ENCODE assay signal across 22 cellular contexts in the genomic region with DNA sequence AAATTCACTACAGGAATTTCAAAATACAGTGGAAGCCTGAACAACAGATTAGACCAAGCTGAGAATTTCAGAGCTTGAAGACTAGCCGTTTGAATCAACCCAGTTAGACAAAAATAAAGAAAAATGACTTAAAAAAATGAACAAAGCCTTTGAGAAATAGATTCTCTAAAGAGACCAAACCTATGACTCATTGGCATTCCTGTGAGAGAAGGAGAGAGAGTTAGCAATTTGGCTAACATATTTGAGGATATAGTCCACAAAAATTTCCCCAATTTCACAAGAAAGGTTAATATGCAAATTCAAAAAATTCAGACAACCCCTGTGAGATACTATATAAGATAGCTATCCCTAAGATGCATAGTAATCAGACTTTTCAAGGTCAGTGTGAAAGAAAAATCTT.
DNase-seq lines count a peak whose midpoint lies in the region; ATAC-seq, FAIRE-seq and TF ChIP-seq lines count a peak whose summit lies in the region.
"Had no signal": no experiment of that assay in that cellular context is flagged by ENCODE, and none has a peak within 500 bp of the region (broad histone marks: within the 10 kb centered on the region; RNA-seq: fewer than 3 reads in every experiment).

No MANE protein-coding gene starts in this region.

- no peaks in the 10 kb centered on the region; the same call in 1 of the 2 replicates for H3K27me3 Mint-ChIP-seq in HFFc6 (ENCODE audit: insufficient read depth)
- peaks cover 13% of the 10 kb centered on the region for H3K27me3 Mint-ChIP-seq in activated T-helper 1 cell treated with anti-CD3 and anti-CD28 coated beads, Interleukin-12 subunit alpha, Interleukin-12 subunit beta, Interleukin-2, Interleukin-4 antibody, amounts not matched to agents 30 ng/mL and 10 ng/mL and 1 ng/mL, durations not matched to agents 14 hours and 24 hours and 36 hours (ENCODE audit: insufficient read depth)

- TF ChIP-seq POLR2A in K562 (conservative IDR thresholded peaks at IDR 0.05) (no peak), spleen (IDR thresholded peaks at IDR 0.05) (no peak)

- no peak for TF ChIP-seq EP300 in K562 (IDR thresholded peaks at IDR 0.05; ENCODE audit: low read length)

- FAIRE-seq in K562 (lab: Jason Lieb, UNC): no peak
- FAIRE-seq: H1, small intestine had no signal

- H3K4me1 Mint-ChIP-seq in HFFc6 (ENCODE audit: low read depth): no peaks in the 10 kb centered on the region
- H3K4me1 Mint-ChIP-seq in activated T-helper 1 cell treated with anti-CD3 and anti-CD28 coated beads, Interleukin-12 subunit alpha, Interleukin-12 subunit beta, Interleukin-2, Interleukin-4 antibody, amounts not matched to agents 30 ng/mL and 10 ng/mL and 1 ng/mL, durations not matched to agents 14 hours and 24 hours and 36 hours (ENCODE audit: low read depth): no peaks in the 10 kb centered on the region
- H3K4me1 Mint-ChIP-seq: brain; naive thymus-derived CD8-positive, alpha-beta T cell had no signal

- CTCF ChIA-PET in K562 (lab: Yijun Ruan, JAX; ENCODE audit: low intra/inter-chr PET ratio): no interaction called here

- no peak overlapping the region for H2AFZ ChIP-seq in K562 (ENCODE audit: low read depth, low read length)

- H3K27ac ChIP-seq in K562 (ENCODE audit: extremely low read depth, low read depth, low read length) (no peak overlapping the region), spleen (no peak overlapping the region)

- DNase-seq in A172 (ENCODE audit: low spot score) (peak; percentile 30), HFFc6 (peak; percentile 5), K562 (ENCODE audit: extremely low read depth in 1 of 4, low spot score in 3 of 4) (no peak), iris pigment epithelial cell (ENCODE audit: low read depth) (peak; percentile 47), SK-N-DZ (ENCODE audit: low spot score) (no peak), spleen (no peak), NOMO-1 (lab: John Stamatoyannopoulos, UW; ENCODE audit: unreplicated experiment in 2 of 2) (no peak)
- no peak for DNase-seq in activated T-helper 1 cell treated with anti-CD3 and anti-CD28 coated beads, Interleukin-12 subunit alpha, Interleukin-12 subunit beta, Interleukin-2, Interleukin-4 antibody, amounts not matched to agents 30 ng/mL and 10 ng/mL and 1 ng/mL, durations not matched to agents 14 hours and 24 hours and 36 hours (ENCODE audit: low spot score)
- DNase-seq: 8988T; activated CD4-positive, alpha-beta T cell treated with anti-CD3 and anti-CD28 coated beads for 4 hours; activated CD8-positive, alpha-beta memory T cell treated with anti-CD3 and anti-CD28 coated beads, Interleukin-2, amount 50 U/mL, for 4 hours; activated naive CD4-positive, alpha-beta T cell treated with Interleukin-2 at 50 U/mL for 16 hours; naive thymus-derived CD8-positive, alpha-beta T cell; NCI-H187 treated with DMSO at 0.1 percent for 48 hours; NCI-H345; posterior cingulate gyrus; RPMI8226; small intestine; SW 1271 had no signal

- H3K9me3 ChIP-seq in K562 (replicated peaks; ENCODE audit: control insufficient read depth, insufficient read depth, low read depth, low read length): peaks cover 9% of the 10 kb centered on the region
- H3K9me3 ChIP-seq in spleen: peaks cover 0 to 15% (median 6%) of the 10 kb centered on the region in 8 donors

- no peaks in the 10 kb centered on the region for H3K79me2 ChIP-seq in K562 (ENCODE audit: control insufficient read depth, insufficient read depth, low read length)

- 32% methylated on average over 1 of the region's 1 CpG for WGBS in K562 (ENCODE audit: insufficient coverage, low coverage, missing lambda C conversion rate)
- WGBS in spleen, 5 donors: 60 to 75% (median 73%) methylated on average over 1 of the region's 1 CpG

- in situ Hi-C loops in K562 (cut with MboI): no loop called here

- no peaks in the 10 kb centered on the region for H4K20me1 ChIP-seq in K562 (replicated peaks; ENCODE audit: control insufficient read depth, insufficient read depth, low read length)

- TF ChIP-seq RAD21 in K562 (CRISPR knock-in tag; conservative IDR thresholded peaks at IDR 0.05 in 1 of 2, IDR thresholded peaks at IDR 0.05 in 1 of 2): no peak

- intact Hi-C loops in K562 (cut with micrococcal nuclease) (no loop called here), spleen (cut with DNase I; ENCODE audit: low total_unique reads) (no loop called here)
- intact Hi-C loops in activated T-helper 1 cell treated with anti-CD3 and anti-CD28 coated beads, Interleukin-12 subunit alpha, Interleukin-12 subunit beta, Interleukin-2, Interleukin-4 antibody, amounts not matched to agents 30 ng/mL and 10 ng/mL and 1 ng/mL, durations not matched to agents 14 hours and 24 hours and 36 hours (cut with micrococcal nuclease): no loop called here

- no peaks in the 10 kb centered on the region for H3K9me1 ChIP-seq in K562 (ENCODE audit: control insufficient read depth, insufficient read depth, low read length)

- H3K4me3 ChIP-seq in K562 (no peak overlapping the region), spleen (no peak overlapping the region)

- no TSS peak for BruUV-seq in K562 (replicated peaks; lab: Mats Ljungman, UMichigan)

- no peak overlapping the region for H3K4me2 ChIP-seq in K562 (ENCODE audit: insufficient read depth, low read length)

- no peak overlapping the region for H3K4me3 Mint-ChIP-seq in HFFc6
- no peak overlapping the region for H3K4me3 Mint-ChIP-seq in activated T-helper 1 cell treated with anti-CD3 and anti-CD28 coated beads, Interleukin-12 subunit alpha, Interleukin-12 subunit beta, Interleukin-2, Interleukin-4 antibody, amounts not matched to agents 30 ng/mL and 10 ng/mL and 1 ng/mL, durations not matched to agents 14 hours and 24 hours and 36 hours
- H3K4me3 Mint-ChIP-seq: brain; naive thymus-derived CD8-positive, alpha-beta T cell had no signal

- H3K9me3 Mint-ChIP-seq in HFFc6: peaks cover 21% of the 10 kb centered on the region
- peaks cover 3% of the 10 kb centered on the region for H3K9me3 Mint-ChIP-seq in activated T-helper 1 cell treated with anti-CD3 and anti-CD28 coated beads, Interleukin-12 subunit alpha, Interleukin-12 subunit beta, Interleukin-2, Interleukin-4 antibody, amounts not matched to agents 30 ng/mL and 10 ng/mL and 1 ng/mL, durations not matched to agents 14 hours and 24 hours and 36 hours

- no peaks in the 10 kb centered on the region for H3K27me3 ChIP-seq in K562 (ENCODE audit: control insufficient read depth in 2 of 2, insufficient read depth in 2 of 2, low read length in 2 of 2)
- peaks cover 0 to 10% (median 0%) of the 10 kb centered on the region in 7 donors for H3K27me3 ChIP-seq in spleen (replicated peaks in 1 of 7)

- H3K36me3 Mint-ChIP-seq in HFFc6 (ENCODE audit: low read depth): no peaks in the 10 kb centered on the region
- H3K36me3 Mint-ChIP-seq in activated T-helper 1 cell treated with anti-CD3 and anti-CD28 coated beads, Interleukin-12 subunit alpha, Interleukin-12 subunit beta, Interleukin-2, Interleukin-4 antibody, amounts not matched to agents 30 ng/mL and 10 ng/mL and 1 ng/mL, durations not matched to agents 14 hours and 24 hours and 36 hours (ENCODE audit: low read depth): no peaks in the 10 kb centered on the region
- H3K36me3 Mint-ChIP-seq: brain; naive thymus-derived CD8-positive, alpha-beta T cell had no signal

- POLR2A ChIA-PET in K562 (lab: Yijun Ruan, JAX): interaction anchor here (0.8 to 1.2 kb wide), 2 partner anchors 10 to 14 kb away, joined by 3 to 4 read pairs; no protein-coding TSS in a partner anchor

- H3K36me3 ChIP-seq in K562 (ENCODE audit: control insufficient read depth, insufficient read depth, low read length) (no peaks in the 10 kb centered on the region), spleen (no peaks in the 10 kb centered on the region)

- TF ChIP-seq CTCF in HFFc6 (IDR thresholded peaks at IDR 0.05): no peak
- no peak for TF ChIP-seq CTCF in K562 (IDR thresholded peaks at IDR 0.05 in 2 of 3, conservative IDR thresholded peaks at IDR 0.05 in 1 of 3; ENCODE audit: insufficient read depth in 2 of 3, low read depth in 1 of 3, low read length in 3 of 3)
- no peak for TF ChIP-seq CTCF in spleen (IDR thresholded peaks at IDR 0.05 in 8 of 11, conservative IDR thresholded peaks at IDR 0.05 in 3 of 11)

- no peak overlapping the region for H3K9ac ChIP-seq in K562 (ENCODE audit: insufficient read depth in 1 of 2, low read depth in 2 of 2, low read length in 2 of 2)

- H3K27ac Mint-ChIP-seq in HFFc6: no peak overlapping the region
- H3K27ac Mint-ChIP-seq in activated T-helper 1 cell treated with anti-CD3 and anti-CD28 coated beads, Interleukin-12 subunit alpha, Interleukin-12 subunit beta, Interleukin-2, Interleukin-4 antibody, amounts not matched to agents 30 ng/mL and 10 ng/mL and 1 ng/mL, durations not matched to agents 14 hours and 24 hours and 36 hours: no peak overlapping the region
- H3K27ac Mint-ChIP-seq: brain; naive thymus-derived CD8-positive, alpha-beta T cell had no signal

- ATAC-seq in K562: no peak
- ATAC-seq: esophagus mucosa; naive thymus-derived CD8-positive, alpha-beta T cell had no signal

- H3K4me1 ChIP-seq in K562 (replicated peaks in 1 of 2; ENCODE audit: control insufficient read depth in 2 of 2, insufficient read depth in 2 of 2, low read length in 2 of 2): peaks cover 12 to 32% of the 10 kb centered on the region in 2 experiments
- no peaks in the 10 kb centered on the region for H3K4me1 ChIP-seq in spleen

TF ChIP-seq in K562, 482 proteins besides CTCF, POLR2A, EP300 and RAD21:
- TF ChIP-seq FOSL1 (tag; conservative IDR thresholded peaks at IDR 0.05): 0 out of 2 replicates have a peak, but pooled peaks have one; percentile 18
- no peak for TF ChIP-seq HDAC6 (IDR thresholded peaks at IDR 0.05; ENCODE audit: low read depth, low read length)
- TF ChIP-seq, protein P1, sequence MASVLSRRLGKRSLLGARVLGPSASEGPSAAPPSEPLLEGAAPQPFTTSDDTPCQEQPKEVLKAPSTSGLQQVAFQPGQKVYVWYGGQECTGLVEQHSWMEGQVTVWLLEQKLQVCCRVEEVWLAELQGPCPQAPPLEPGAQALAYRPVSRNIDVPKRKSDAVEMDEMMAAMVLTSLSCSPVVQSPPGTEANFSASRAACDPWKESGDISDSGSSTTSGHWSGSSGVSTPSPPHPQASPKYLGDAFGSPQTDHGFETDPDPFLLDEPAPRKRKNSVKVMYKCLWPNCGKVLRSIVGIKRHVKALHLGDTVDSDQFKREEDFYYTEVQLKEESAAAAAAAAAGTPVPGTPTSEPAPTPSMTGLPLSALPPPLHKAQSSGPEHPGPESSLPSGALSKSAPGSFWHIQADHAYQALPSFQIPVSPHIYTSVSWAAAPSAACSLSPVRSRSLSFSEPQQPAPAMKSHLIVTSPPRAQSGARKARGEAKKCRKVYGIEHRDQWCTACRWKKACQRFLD (CRISPR knock-in tag; IDR thresholded peaks at IDR 0.05): peak; percentile 34; the same call in 1 of the 2 replicates

Comparison
In these comparisons a context has a peak if more than half of its experiments do, and no peak if none do; other contexts are left out.
1. DNase-seq: peak in A172 (single experiment), HFFc6 (single experiment) and iris pigment epithelial cell (single experiment); none in K562 (0 of 4), SK-N-DZ (single experiment), spleen (single experiment), activated T-helper 1 cell treated with anti-CD3 and anti-CD28 coated beads, Interleukin-12 subunit alpha, Interleukin-12 subunit beta, Interleukin-2, Interleukin-4 antibody, amounts not matched to agents 30 ng/mL and 10 ng/mL and 1 ng/mL, durations not matched to agents 14 hours and 24 hours and 36 hours (single experiment) and NOMO-1 (0 of 2).